ENCODE assay signal across 29 cellular contexts in the genomic region with DNA sequence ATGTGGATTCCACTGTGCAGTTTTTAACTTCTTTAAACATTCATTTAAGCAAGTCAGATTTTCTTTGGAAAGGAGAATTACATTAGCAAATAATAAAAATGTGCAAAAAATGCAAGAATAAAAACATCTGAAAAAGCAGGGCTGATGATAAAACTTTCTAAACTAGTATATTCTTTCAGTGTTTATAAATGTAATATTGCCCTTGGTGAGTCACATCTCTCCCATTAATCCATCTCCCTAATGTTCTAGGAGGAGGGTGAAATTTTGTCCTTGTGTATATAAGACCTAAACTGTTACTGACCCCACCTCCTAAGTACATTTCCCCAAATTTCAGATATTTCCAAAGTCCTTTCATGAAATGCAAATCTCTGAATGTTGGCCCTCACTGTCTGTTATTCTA.
"Had no signal": no experiment of that assay in that cellular context is flagged by ENCODE, and none has a peak within 500 bp of the region (broad histone marks: within the 10 kb centered on the region; RNA-seq: fewer than 3 reads in every experiment).

No MANE protein-coding gene starts in this region.

- H3K36me3 Mint-ChIP-seq: natural killer cell treated with Interleukin-12 subunit alpha and Interleukin-12 subunit beta and Interleukin-15 and Interleukin-18, amount 100 ng/mL, for 72 hours had no signal

- H3K27ac Mint-ChIP-seq: immature natural killer cell; memory B cell; natural killer cell treated with Interleukin-12 subunit alpha and Interleukin-12 subunit beta and Interleukin-15 and Interleukin-18, amount 100 ng/mL, for 72 hours; neural progenitor cell; stimulated activated naive CD8-positive, alpha-beta T cell treated with anti-CD3 and anti-CD28 coated beads, Interleukin-15, amount 100 ng/mL, for 72 hours had no signal

- H3K4me3 ChIP-seq: dorsolateral prefrontal cortex, heart right ventricle, lung, mucosa of descending colon, neural progenitor cell, right lobe of liver, suprapubic skin, transverse colon, vagina had no signal

- H3K4me1 Mint-ChIP-seq: immature natural killer cell; memory B cell; neural progenitor cell; stimulated activated naive CD8-positive, alpha-beta T cell treated with anti-CD3 and anti-CD28 coated beads, Interleukin-15, amount 100 ng/mL, for 72 hours had no signal

- H3K4me2 ChIP-seq: neural progenitor cell had no signal

- H3K9me3 ChIP-seq: heart right ventricle, mucosa of descending colon, right lobe of liver, suprapubic skin, transverse colon, vagina had no signal

- H3K27ac ChIP-seq: dorsolateral prefrontal cortex, heart right ventricle, neural progenitor cell, parathyroid adenoma, right lobe of liver, suprapubic skin, transverse colon, vagina had no signal

- H3K4me3 Mint-ChIP-seq: immature natural killer cell; memory B cell; mesothelial cell of epicardium; naive B cell; natural killer cell treated with Interleukin-12 subunit alpha and Interleukin-12 subunit beta and Interleukin-15 and Interleukin-18, amount 100 ng/mL, for 72 hours; neural progenitor cell; stimulated activated naive CD8-positive, alpha-beta T cell treated with anti-CD3 and anti-CD28 coated beads, Interleukin-15, amount 100 ng/mL, for 72 hours had no signal

- H3K4me1 ChIP-seq: heart right ventricle, neural progenitor cell, parathyroid adenoma, right lobe of liver, suprapubic skin, transverse colon, vagina had no signal

- DNase-seq: dorsolateral prefrontal cortex; effector CD4-positive, alpha-beta T cell; foreskin melanocyte; glutamatergic neuron; heart right ventricle; hypothalamus; immature natural killer cell; mucosa of descending colon; naive B cell; right lobe of liver; small intestine; stimulated activated CD4-positive, alpha-beta T cell treated with anti-CD3 and anti-CD28 coated beads, Interleukin-15, amount 100 ng/mL, for 24 hours; stimulated activated CD4-positive, alpha-beta T cell treated with anti-CD3 and anti-CD28 coated beads, Interleukin-2, amount 100 ng/mL, for 48 hours; stimulated activated CD8-positive, alpha-beta memory T cell treated with anti-CD3 and anti-CD28 coated beads, Interleukin-4, amount 100 ng/mL, for 48 hours; stimulated activated naive CD4-positive, alpha-beta T cell; stimulated activated naive CD8-positive, alpha-beta T cell treated with anti-CD3 and anti-CD28 coated beads, Interleukin-15, amount 100 ng/mL, for 72 hours; transverse colon had no signal

- H3K27me3 ChIP-seq: dorsolateral prefrontal cortex, heart right ventricle, neural progenitor cell, right lobe of liver, suprapubic skin, transverse colon, vagina had no signal

- H3K9me3 Mint-ChIP-seq: immature natural killer cell; memory B cell; mesothelial cell of epicardium; naive B cell; natural killer cell treated with Interleukin-12 subunit alpha and Interleukin-12 subunit beta and Interleukin-15 and Interleukin-18, amount 100 ng/mL, for 72 hours; neural progenitor cell; stimulated activated naive CD8-positive, alpha-beta T cell treated with anti-CD3 and anti-CD28 coated beads, Interleukin-15, amount 100 ng/mL, for 72 hours had no signal

- H3K36me3 ChIP-seq: neural progenitor cell, transverse colon had no signal

- H3K79me2 ChIP-seq: parathyroid adenoma had no signal

- ATAC-seq: heart right ventricle; left lobe of liver; mucosa of descending colon; natural killer cell treated with Interleukin-12 subunit alpha and Interleukin-12 subunit beta and Interleukin-15 and Interleukin-18, amount 100 ng/mL, for 72 hours; right lobe of liver; stimulated activated naive CD8-positive, alpha-beta T cell treated with anti-CD3 and anti-CD28 coated beads, Interleukin-15, amount 100 ng/mL, for 72 hours had no signal

- H2AFZ ChIP-seq: neural progenitor cell, parathyroid adenoma had no signal

- H3K9ac ChIP-seq: neural progenitor cell, parathyroid adenoma had no signal

- FAIRE-seq: colon, keratinocyte, small intestine had no signal

- H3K27me3 Mint-ChIP-seq: memory B cell; naive B cell; natural killer cell treated with Interleukin-12 subunit alpha and Interleukin-12 subunit beta and Interleukin-15 and Interleukin-18, amount 100 ng/mL, for 72 hours; progenitor cell of endocrine pancreas; stimulated activated naive CD8-positive, alpha-beta T cell treated with anti-CD3 and anti-CD28 coated beads, Interleukin-15, amount 100 ng/mL, for 72 hours had no signal
